In the genomic region with DNA sequence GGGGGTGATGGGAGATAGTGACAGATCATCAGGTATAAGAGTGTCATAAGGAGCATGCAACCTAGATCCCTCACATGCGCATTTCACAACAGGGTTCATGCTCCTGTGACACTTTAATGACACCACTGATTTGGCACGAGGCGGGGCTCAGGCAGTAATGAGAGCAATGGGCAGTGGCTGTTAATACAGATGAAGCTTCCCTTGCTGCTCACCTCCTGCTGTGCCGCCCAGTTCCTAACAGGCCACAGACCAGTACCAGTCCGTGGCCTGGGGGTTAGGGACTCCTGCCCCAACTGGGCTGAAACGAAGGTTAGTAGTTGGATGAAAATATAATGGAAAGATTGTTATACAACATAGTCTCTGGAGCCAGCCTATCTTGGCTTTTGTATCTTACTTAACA, we compare ENCODE assay signal across 1 cellular context.
TF ChIP-seq lines count a peak whose summit lies in the region.

No MANE protein-coding gene starts in this region.

TF ChIP-seq in WTC11, 78 proteins besides CTCF, POLR2A, EP300 and RAD21 (continued from another document):
- TF ChIP-seq, protein P1, sequence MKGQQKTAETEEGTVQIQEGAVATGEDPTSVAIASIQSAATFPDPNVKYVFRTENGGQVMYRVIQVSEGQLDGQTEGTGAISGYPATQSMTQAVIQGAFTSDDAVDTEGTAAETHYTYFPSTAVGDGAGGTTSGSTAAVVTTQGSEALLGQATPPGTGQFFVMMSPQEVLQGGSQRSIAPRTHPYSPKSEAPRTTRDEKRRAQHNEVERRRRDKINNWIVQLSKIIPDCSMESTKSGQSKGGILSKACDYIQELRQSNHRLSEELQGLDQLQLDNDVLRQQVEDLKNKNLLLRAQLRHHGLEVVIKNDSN (CRISPR knock-in tag; IDR thresholded peaks at IDR 0.05): no peak
- TF ChIP-seq SP1 (CRISPR knock-in tag; conservative IDR thresholded peaks at IDR 0.05) (no peak), NR2C2 (CRISPR knock-in tag; IDR thresholded peaks at IDR 0.05) (no peak), IRF2 (CRISPR knock-in tag; IDR thresholded peaks at IDR 0.05; ENCODE audit: borderline replicate concordance, low read depth) (no peak), GRHL2 (CRISPR knock-in tag; IDR thresholded peaks at IDR 0.05; ENCODE audit: insufficient replicate concordance, severe bottlenecking) (no peak), ZNF671 (CRISPR knock-in tag; IDR thresholded peaks at IDR 0.05) (no peak), ZNF416 (CRISPR knock-in tag; IDR thresholded peaks at IDR 0.05) (no peak), ZNF232 (CRISPR knock-in tag; IDR thresholded peaks at IDR 0.05) (no peak), SOX15 (CRISPR knock-in tag; IDR thresholded peaks at IDR 0.05) (no peak), ELF4 (CRISPR knock-in tag; IDR thresholded peaks at IDR 0.05; ENCODE audit: low read depth) (no peak)
- TF ChIP-seq, protein P2, sequence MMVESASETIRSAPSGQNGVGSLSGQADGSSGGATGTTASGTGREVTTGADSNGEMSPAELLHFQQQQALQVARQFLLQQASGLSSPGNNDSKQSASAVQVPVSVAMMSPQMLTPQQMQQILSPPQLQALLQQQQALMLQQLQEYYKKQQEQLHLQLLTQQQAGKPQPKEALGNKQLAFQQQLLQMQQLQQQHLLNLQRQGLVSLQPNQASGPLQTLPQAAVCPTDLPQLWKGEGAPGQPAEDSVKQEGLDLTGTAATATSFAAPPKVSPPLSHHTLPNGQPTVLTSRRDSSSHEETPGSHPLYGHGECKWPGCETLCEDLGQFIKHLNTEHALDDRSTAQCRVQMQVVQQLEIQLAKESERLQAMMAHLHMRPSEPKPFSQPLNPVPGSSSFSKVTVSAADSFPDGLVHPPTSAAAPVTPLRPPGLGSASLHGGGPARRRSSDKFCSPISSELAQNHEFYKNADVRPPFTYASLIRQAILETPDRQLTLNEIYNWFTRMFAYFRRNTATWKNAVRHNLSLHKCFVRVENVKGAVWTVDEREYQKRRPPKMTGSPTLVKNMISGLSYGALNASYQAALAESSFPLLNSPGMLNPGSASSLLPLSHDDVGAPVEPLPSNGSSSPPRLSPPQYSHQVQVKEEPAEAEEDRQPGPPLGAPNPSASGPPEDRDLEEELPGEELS (CRISPR knock-in tag; IDR thresholded peaks at IDR 0.05): no peak
- TF ChIP-seq, protein P3, sequence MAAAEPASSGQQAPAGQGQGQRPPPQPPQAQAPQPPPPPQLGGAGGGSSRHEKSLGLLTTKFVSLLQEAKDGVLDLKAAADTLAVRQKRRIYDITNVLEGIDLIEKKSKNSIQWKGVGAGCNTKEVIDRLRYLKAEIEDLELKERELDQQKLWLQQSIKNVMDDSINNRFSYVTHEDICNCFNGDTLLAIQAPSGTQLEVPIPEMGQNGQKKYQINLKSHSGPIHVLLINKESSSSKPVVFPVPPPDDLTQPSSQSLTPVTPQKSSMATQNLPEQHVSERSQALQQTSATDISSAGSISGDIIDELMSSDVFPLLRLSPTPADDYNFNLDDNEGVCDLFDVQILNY (CRISPR knock-in tag; IDR thresholded peaks at IDR 0.05): no peak
- TF ChIP-seq, protein P4, sequence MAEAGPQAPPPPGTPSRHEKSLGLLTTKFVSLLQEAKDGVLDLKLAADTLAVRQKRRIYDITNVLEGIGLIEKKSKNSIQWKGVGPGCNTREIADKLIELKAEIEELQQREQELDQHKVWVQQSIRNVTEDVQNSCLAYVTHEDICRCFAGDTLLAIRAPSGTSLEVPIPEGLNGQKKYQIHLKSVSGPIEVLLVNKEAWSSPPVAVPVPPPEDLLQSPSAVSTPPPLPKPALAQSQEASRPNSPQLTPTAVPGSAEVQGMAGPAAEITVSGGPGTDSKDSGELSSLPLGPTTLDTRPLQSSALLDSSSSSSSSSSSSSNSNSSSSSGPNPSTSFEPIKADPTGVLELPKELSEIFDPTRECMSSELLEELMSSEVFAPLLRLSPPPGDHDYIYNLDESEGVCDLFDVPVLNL (CRISPR knock-in tag; IDR thresholded peaks at IDR 0.05; ENCODE audit: borderline replicate concordance, low read depth): no peak
- TF ChIP-seq, protein P5, sequence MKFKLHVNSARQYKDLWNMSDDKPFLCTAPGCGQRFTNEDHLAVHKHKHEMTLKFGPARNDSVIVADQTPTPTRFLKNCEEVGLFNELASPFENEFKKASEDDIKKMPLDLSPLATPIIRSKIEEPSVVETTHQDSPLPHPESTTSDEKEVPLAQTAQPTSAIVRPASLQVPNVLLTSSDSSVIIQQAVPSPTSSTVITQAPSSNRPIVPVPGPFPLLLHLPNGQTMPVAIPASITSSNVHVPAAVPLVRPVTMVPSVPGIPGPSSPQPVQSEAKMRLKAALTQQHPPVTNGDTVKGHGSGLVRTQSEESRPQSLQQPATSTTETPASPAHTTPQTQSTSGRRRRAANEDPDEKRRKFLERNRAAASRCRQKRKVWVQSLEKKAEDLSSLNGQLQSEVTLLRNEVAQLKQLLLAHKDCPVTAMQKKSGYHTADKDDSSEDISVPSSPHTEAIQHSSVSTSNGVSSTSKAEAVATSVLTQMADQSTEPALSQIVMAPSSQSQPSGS (CRISPR knock-in tag; IDR thresholded peaks at IDR 0.05; ENCODE audit: borderline replicate concordance, low read depth): no peak
- TF ChIP-seq, protein P6, sequence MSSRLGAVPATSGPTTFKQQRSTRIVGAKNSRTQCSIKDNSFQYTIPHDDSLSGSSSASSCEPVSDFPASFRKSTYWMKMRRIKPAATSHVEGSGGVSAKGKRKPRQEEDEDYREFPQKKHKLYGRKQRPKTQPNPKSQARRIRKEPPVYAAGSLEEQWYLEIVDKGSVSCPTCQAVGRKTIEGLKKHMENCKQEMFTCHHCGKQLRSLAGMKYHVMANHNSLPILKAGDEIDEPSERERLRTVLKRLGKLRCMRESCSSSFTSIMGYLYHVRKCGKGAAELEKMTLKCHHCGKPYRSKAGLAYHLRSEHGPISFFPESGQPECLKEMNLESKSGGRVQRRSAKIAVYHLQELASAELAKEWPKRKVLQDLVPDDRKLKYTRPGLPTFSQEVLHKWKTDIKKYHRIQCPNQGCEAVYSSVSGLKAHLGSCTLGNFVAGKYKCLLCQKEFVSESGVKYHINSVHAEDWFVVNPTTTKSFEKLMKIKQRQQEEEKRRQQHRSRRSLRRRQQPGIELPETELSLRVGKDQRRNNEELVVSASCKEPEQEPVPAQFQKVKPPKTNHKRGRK (CRISPR knock-in tag; IDR thresholded peaks at IDR 0.05; ENCODE audit: borderline replicate concordance): no peak
- TF ChIP-seq, protein P7, sequence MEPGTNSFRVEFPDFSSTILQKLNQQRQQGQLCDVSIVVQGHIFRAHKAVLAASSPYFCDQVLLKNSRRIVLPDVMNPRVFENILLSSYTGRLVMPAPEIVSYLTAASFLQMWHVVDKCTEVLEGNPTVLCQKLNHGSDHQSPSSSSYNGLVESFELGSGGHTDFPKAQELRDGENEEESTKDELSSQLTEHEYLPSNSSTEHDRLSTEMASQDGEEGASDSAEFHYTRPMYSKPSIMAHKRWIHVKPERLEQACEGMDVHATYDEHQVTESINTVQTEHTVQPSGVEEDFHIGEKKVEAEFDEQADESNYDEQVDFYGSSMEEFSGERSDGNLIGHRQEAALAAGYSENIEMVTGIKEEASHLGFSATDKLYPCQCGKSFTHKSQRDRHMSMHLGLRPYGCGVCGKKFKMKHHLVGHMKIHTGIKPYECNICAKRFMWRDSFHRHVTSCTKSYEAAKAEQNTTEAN (CRISPR knock-in tag; IDR thresholded peaks at IDR 0.05): no peak
TF ChIP-seq in WTC11: peak in this region for 0.
